ENCODE assay signal across 8 cellular contexts in genomic region chr12:66234037-66234693, GRCh38. TPM values are rescaled to one million over a fixed set of nuclear protein-coding genes. Genes with fewer than 3 reads are reported as not detected.
DNase-seq lines count a peak whose midpoint lies in the region; ATAC-seq and TF ChIP-seq lines count a peak whose summit lies in the region.
"Not testable (repeated sequence)": the region's sequence is repeated elsewhere in the genome, so short reads cannot be mapped to it uniquely, and the experiment has no call there.

No MANE protein-coding gene starts in this region.

- peaks cover 12% of the 10 kb centered on the region for H3K4me1 Mint-ChIP-seq in T-helper 1 cell treated with Interleukin-12 subunit alpha and Interleukin-12 subunit beta and Interleukin-4 antibody, amounts not matched to agents 30 μg/mL and 1 μg/mL, for 36 hours (ENCODE audit: low read depth)
- H3K4me1 Mint-ChIP-seq in activated naive CD8-positive, alpha-beta T cell treated with anti-CD3 and anti-CD28 coated beads, Interleukin-2, amount 50 U/mL, for 24 hours, result not testable (repeated sequence)

- H3K4me2 ChIP-seq in hepatocyte, result not testable (repeated sequence)

- not testable (repeated sequence) for H3K27me3 ChIP-seq in hepatocyte

- H3K9me3 ChIP-seq in hepatocyte (ENCODE audit: low read depth), result not testable (repeated sequence)

- H3K4me3 Mint-ChIP-seq in T-helper 1 cell treated with Interleukin-12 subunit alpha and Interleukin-12 subunit beta and Interleukin-4 antibody, amounts not matched to agents 30 μg/mL and 1 μg/mL, for 36 hours, result peak overlapping the region; percentile 74
- peak overlapping the region; percentile 64 for H3K4me3 Mint-ChIP-seq in activated naive CD8-positive, alpha-beta T cell treated with anti-CD3 and anti-CD28 coated beads, Interleukin-2, amount 50 U/mL, for 24 hours

- H3K27me3 Mint-ChIP-seq in T-helper 1 cell treated with Interleukin-12 subunit alpha and Interleukin-12 subunit beta and Interleukin-4 antibody, amounts not matched to agents 30 μg/mL and 1 μg/mL, for 36 hours (ENCODE audit: low read depth), result peaks cover 35% of the 10 kb centered on the region
- peaks cover 28% of the 10 kb centered on the region for H3K27me3 Mint-ChIP-seq in activated naive CD8-positive, alpha-beta T cell treated with anti-CD3 and anti-CD28 coated beads, Interleukin-2, amount 50 U/mL, for 24 hours

- H3K9me3 Mint-ChIP-seq in T-helper 1 cell treated with Interleukin-12 subunit alpha and Interleukin-12 subunit beta and Interleukin-4 antibody, amounts not matched to agents 30 μg/mL and 1 μg/mL, for 36 hours; activated naive CD8-positive, alpha-beta T cell treated with anti-CD3 and anti-CD28 coated beads, Interleukin-2, amount 50 U/mL, for 24 hours: not testable (repeated sequence)

- not testable (repeated sequence) for H3K36me3 Mint-ChIP-seq in T-helper 1 cell treated with Interleukin-12 subunit alpha and Interleukin-12 subunit beta and Interleukin-4 antibody, amounts not matched to agents 30 μg/mL and 1 μg/mL, for 36 hours (ENCODE audit: low read depth); activated naive CD8-positive, alpha-beta T cell treated with anti-CD3 and anti-CD28 coated beads, Interleukin-2, amount 50 U/mL, for 24 hours (ENCODE audit: low read depth)

- H4K20me1 ChIP-seq in hepatocyte (ENCODE audit: insufficient read depth, poor library complexity, severe bottlenecking), result not testable (repeated sequence)

- not testable (repeated sequence) for TF ChIP-seq CTCF in hepatocyte (IDR thresholded peaks at IDR 0.05; ENCODE audit: poor library complexity)

- not testable (repeated sequence) for H3K4me3 ChIP-seq in hepatocyte

- 76% methylated on average over 13 of the region's 13 CpGs for WGBS in hepatocyte (ENCODE audit: low lambda C conversion rate, missing lambda C conversion rate)

- H3K27ac ChIP-seq in hepatocyte, result not testable (repeated sequence)

- peak overlapping the region; percentile 52 for H3K27ac Mint-ChIP-seq in T-helper 1 cell treated with Interleukin-12 subunit alpha and Interleukin-12 subunit beta and Interleukin-4 antibody, amounts not matched to agents 30 μg/mL and 1 μg/mL, for 36 hours
- H3K27ac Mint-ChIP-seq in activated naive CD8-positive, alpha-beta T cell treated with anti-CD3 and anti-CD28 coated beads, Interleukin-2, amount 50 U/mL, for 24 hours, result not testable (repeated sequence)

- H3K36me3 ChIP-seq in hepatocyte (replicated peaks; ENCODE audit: insufficient read depth, low read depth), result not testable (repeated sequence)

- H3K4me1 ChIP-seq in hepatocyte (ENCODE audit: insufficient read depth), result not testable (repeated sequence)

- H3K9me2 ChIP-seq in hepatocyte (replicated peaks; ENCODE audit: insufficient read depth), result not testable (repeated sequence)

- DNase-seq in DMS153 (lab: John Stamatoyannopoulos, UW), result peak; percentile 90
- DNase-seq in NCI-H1694 (lab: John Stamatoyannopoulos, UW), result peak; percentile 49
- peak; percentile 15 for DNase-seq in activated naive CD8-positive, alpha-beta T cell treated with anti-CD3 and anti-CD28 coated beads, Interleukin-2, amount 50 U/mL, for 24 hours
- peak; percentile 41 for DNase-seq in hepatocyte (ENCODE audit: low spot score)
- DNase-seq in stimulated activated CD4-positive, alpha-beta T cell treated with anti-CD3 and anti-CD28 coated beads, Interleukin-15, amount 100 ng/mL, for 24 hours, result peak; percentile 32

- ATAC-seq in GM19455 (IDR thresholded peaks at IDR 0.05; ENCODE audit: unreplicated experiment) (peak; percentile 96), HG03064 (IDR thresholded peaks at IDR 0.05; ENCODE audit: low read depth, unreplicated experiment) (peak; percentile 48)
- peak; percentile 34 for ATAC-seq in activated naive CD8-positive, alpha-beta T cell treated with anti-CD3 and anti-CD28 coated beads, Interleukin-2, amount 50 U/mL, for 24 hours

- H3K79me2 ChIP-seq in hepatocyte, result not testable (repeated sequence)

- not testable (repeated sequence) for H2AFZ ChIP-seq in hepatocyte

RNA-seq across cellular contexts. Expression of gene IRAK3, which starts 45.2 kb away (rescaled TPM):
- total RNA-seq in hepatocyte, result 7.5 and 8.6 TPM in 2 replicates
- 1.2 and 1.8 TPM in 2 replicates for polyA plus RNA-seq in hepatocyte

Comparison
In these comparisons a context has a peak if more than half of its experiments do, and no peak if none do; other contexts are left out.
1. DNase-seq: peak in every context shown above with its lines; median percentile 90 in DMS153; 49 in NCI-H1694; 41 in hepatocyte; 32 in stimulated activated CD4-positive, alpha-beta T cell treated with anti-CD3 and anti-CD28 coated beads, Interleukin-15, amount 100 ng/mL, for 24 hours; 15 in activated naive CD8-positive, alpha-beta T cell treated with anti-CD3 and anti-CD28 coated beads, Interleukin-2, amount 50 U/mL, for 24 hours.
2. ATAC-seq: peak in every context shown above with its lines; median percentile 96 in GM19455; 48 in HG03064; 34 in activated naive CD8-positive, alpha-beta T cell treated with anti-CD3 and anti-CD28 coated beads, Interleukin-2, amount 50 U/mL, for 24 hours.